In genomic region chr12:40225337-40225983, GRCh38 we compare ENCODE assay signal across 8 cellular contexts. TPM values are rescaled to one million over a fixed set of nuclear protein-coding genes. Genes with fewer than 3 reads are reported as not detected.
DNase-seq lines count a peak whose midpoint lies in the region; ATAC-seq, FAIRE-seq and TF ChIP-seq lines count a peak whose summit lies in the region.

No MANE protein-coding gene starts in this region.

- no peak for ATAC-seq in body of pancreas
- no peak for ATAC-seq in HG03097 (IDR thresholded peaks at IDR 0.05; ENCODE audit: low FRiP score, unreplicated experiment)

- H3K27me3 ChIP-seq in HUES6 (ENCODE audit: control insufficient read depth, insufficient read depth, low read length): peaks cover 43% of the 10 kb centered on the region
- no peaks in the 10 kb centered on the region for H3K27me3 ChIP-seq in body of pancreas
- H3K27me3 ChIP-seq in kidney epithelial cell (ENCODE audit: control insufficient read depth, insufficient read depth, low read length): no peaks in the 10 kb centered on the region

- DNase-seq in body of pancreas (no peak), kidney epithelial cell (ENCODE audit: low read depth) (no peak), substantia nigra (lab: John Stamatoyannopoulos, UW) (no peak), NCI-H1694 treated with DMSO at 0.1 percent for 48 hours (lab: John Stamatoyannopoulos, UW) (no peak), RCC 7860 (ENCODE audit: low spot score) (no peak), NCI-H2171 (lab: John Stamatoyannopoulos, UW) (no peak)

- intact Hi-C loops in body of pancreas (cut with DNase I): no loop called here

- H3K9me3 ChIP-seq in HUES6 (ENCODE audit: control insufficient read depth, insufficient read depth, low read depth, low read length) (no peaks in the 10 kb centered on the region), body of pancreas (no peaks in the 10 kb centered on the region)

- H3K27ac ChIP-seq in HUES6 (ENCODE audit: low read depth, low read length) (no peak overlapping the region), body of pancreas (peak overlapping the region; percentile 87 to 97 (median 94)), substantia nigra (ENCODE audit: low read depth, low read length, poor library complexity, severe bottlenecking) (peak overlapping the region; percentile 76)

- H3K36me3 ChIP-seq in HUES6 (ENCODE audit: control insufficient read depth, insufficient read depth, low read length) (no peaks in the 10 kb centered on the region), body of pancreas (replicated peaks in 1 of 2; ENCODE audit: insufficient read depth in 1 of 2, low read depth in 2 of 2) (no peaks in the 10 kb centered on the region), kidney epithelial cell (ENCODE audit: control insufficient read depth, insufficient read depth, low read length) (no peaks in the 10 kb centered on the region)

- no peak for FAIRE-seq in RCC 7860 (lab: Jason Lieb, UNC)

- H3K4me3 ChIP-seq in HUES6 (ENCODE audit: low read depth, low read length) (peak overlapping the region; percentile 69), body of pancreas (peak overlapping the region; percentile 32 to 87), kidney epithelial cell (ENCODE audit: low read depth, low read length) (peak overlapping the region; percentile 60)

- TF ChIP-seq CTCF in body of pancreas (IDR thresholded peaks at IDR 0.05): no peak
- TF ChIP-seq CTCF in kidney epithelial cell (IDR thresholded peaks at IDR 0.05; ENCODE audit: insufficient read depth, low read length, poor library complexity, severe bottlenecking): no peak

- TF ChIP-seq POLR2A in body of pancreas (IDR thresholded peaks at IDR 0.05): no peak

- 13 to 20% methylated on average over 12 of the region's 12 CpGs for WGBS in body of pancreas, 2 donors

- H3K4me1 ChIP-seq in HUES6 (ENCODE audit: control insufficient read depth, insufficient read depth, low read length) (no peaks in the 10 kb centered on the region), body of pancreas (peaks cover 28% of the 10 kb centered on the region)

- H3K9ac ChIP-seq in HUES6 (ENCODE audit: low read length): no peak overlapping the region

RNA-seq across cellular contexts. Expression of gene LRRK2, which starts 0.7 kb away (rescaled TPM):
- total RNA-seq in body of pancreas (10 to 100 TPM in 1 of 2 donors, 1 to 10 TPM in 1; 8.2 to 13.7 TPM), kidney epithelial cell (0.63 and 0.75 TPM in 2 replicates)
